Comparison of ENCODE assay signal across 9 cellular contexts in genomic region chr14:63039800-63040380, GRCh38.
DNase-seq lines count a peak whose midpoint lies in the region; ATAC-seq and TF ChIP-seq lines count a peak whose summit lies in the region.
"Had no signal": no experiment of that assay in that cellular context is flagged by ENCODE, and none has a peak within 500 bp of the region (broad histone marks: within the 10 kb centered on the region; RNA-seq: fewer than 3 reads in every experiment).

No MANE protein-coding gene starts in this region.

- DNase-seq in NCI-H1694 (lab: John Stamatoyannopoulos, UW) = peak; percentile 15
- DNase-seq in astrocyte of the spinal cord (ENCODE audit: low read depth, low spot score) = peak; percentile 74
- no peak for DNase-seq in stimulated activated CD4-positive, alpha-beta T cell treated with anti-CD3 and anti-CD28 coated beads, Interleukin-1b, Interleukin-23, amount 100 ng/mL, for 48 hours
- DNase-seq: naive B cell had no signal

- H3K27ac Mint-ChIP-seq in nephron = no peak overlapping the region
- H3K27ac Mint-ChIP-seq: naive B cell had no signal

- ATAC-seq in GM21619 (IDR thresholded peaks at IDR 0.05; ENCODE audit: unreplicated experiment) (no peak), GM19328 (IDR thresholded peaks at IDR 0.05; ENCODE audit: unreplicated experiment) (no peak), GM18858 (IDR thresholded peaks at IDR 0.05; ENCODE audit: unreplicated experiment) (no peak)

- H3K4me3 Mint-ChIP-seq in nephron = no peak overlapping the region
- H3K4me3 Mint-ChIP-seq: naive B cell had no signal

- H3K4me3 ChIP-seq in astrocyte of the spinal cord (ENCODE audit: low read depth, low read length) = no peak overlapping the region

- H3K4me1 Mint-ChIP-seq in nephron = no peaks in the 10 kb centered on the region
- H3K4me1 Mint-ChIP-seq: naive B cell had no signal

- TF ChIP-seq CTCF in GM12873 (IDR thresholded peaks at IDR 0.05; ENCODE audit: insufficient read depth, low read depth, low read length, missing control alignments) (peak; percentile 27), astrocyte of the spinal cord (IDR thresholded peaks at IDR 0.05; ENCODE audit: low read depth, low read length) (peak; percentile 46), nephron (IDR thresholded peaks at IDR 0.05; ENCODE audit: unreplicated experiment in 3 of 3) (peak; percentile 50 to 70 (median 64))

- no peaks in the 10 kb centered on the region for H3K9me3 Mint-ChIP-seq in nephron
- H3K9me3 Mint-ChIP-seq: naive B cell had no signal

- H3K27me3 Mint-ChIP-seq in nephron (ENCODE audit: low read depth) = peaks cover 15% of the 10 kb centered on the region

- no peaks in the 10 kb centered on the region for H3K36me3 Mint-ChIP-seq in nephron (ENCODE audit: low read depth)
- H3K36me3 Mint-ChIP-seq: naive B cell had no signal

- in situ Hi-C loops in astrocyte of the spinal cord (cut with HindIII; ENCODE audit: low sequenced_read_pairs) = no loop called here
